Comparison of ENCODE assay signal across 1 cellular context in genomic region chr2:46385786-46386577, GRCh38.
TF ChIP-seq lines count a peak whose summit lies in the region.

No MANE protein-coding gene starts in this region.

TF ChIP-seq in HepG2, 621 proteins besides CTCF, POLR2A, EP300 and RAD21 (continued from another document):
- TF ChIP-seq, protein P1, sequence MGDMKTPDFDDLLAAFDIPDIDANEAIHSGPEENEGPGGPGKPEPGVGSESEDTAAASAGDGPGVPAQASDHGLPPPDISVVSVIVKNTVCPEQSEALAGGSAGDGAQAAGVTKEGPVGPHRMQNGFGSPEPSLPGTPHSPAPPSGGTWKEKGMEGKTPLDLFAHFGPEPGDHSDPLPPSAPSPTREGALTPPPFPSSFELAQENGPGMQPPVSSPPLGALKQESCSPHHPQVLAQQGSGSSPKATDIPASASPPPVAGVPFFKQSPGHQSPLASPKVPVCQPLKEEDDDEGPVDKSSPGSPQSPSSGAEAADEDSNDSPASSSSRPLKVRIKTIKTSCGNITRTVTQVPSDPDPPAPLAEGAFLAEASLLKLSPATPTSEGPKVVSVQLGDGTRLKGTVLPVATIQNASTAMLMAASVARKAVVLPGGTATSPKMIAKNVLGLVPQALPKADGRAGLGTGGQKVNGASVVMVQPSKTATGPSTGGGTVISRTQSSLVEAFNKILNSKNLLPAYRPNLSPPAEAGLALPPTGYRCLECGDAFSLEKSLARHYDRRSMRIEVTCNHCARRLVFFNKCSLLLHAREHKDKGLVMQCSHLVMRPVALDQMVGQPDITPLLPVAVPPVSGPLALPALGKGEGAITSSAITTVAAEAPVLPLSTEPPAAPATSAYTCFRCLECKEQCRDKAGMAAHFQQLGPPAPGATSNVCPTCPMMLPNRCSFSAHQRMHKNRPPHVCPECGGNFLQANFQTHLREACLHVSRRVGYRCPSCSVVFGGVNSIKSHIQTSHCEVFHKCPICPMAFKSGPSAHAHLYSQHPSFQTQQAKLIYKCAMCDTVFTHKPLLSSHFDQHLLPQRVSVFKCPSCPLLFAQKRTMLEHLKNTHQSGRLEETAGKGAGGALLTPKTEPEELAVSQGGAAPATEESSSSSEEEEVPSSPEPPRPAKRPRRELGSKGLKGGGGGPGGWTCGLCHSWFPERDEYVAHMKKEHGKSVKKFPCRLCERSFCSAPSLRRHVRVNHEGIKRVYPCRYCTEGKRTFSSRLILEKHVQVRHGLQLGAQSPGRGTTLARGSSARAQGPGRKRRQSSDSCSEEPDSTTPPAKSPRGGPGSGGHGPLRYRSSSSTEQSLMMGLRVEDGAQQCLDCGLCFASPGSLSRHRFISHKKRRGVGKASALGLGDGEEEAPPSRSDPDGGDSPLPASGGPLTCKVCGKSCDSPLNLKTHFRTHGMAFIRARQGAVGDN (CRISPR knock-in tag; IDR thresholded peaks at IDR 0.05), result peak; percentile 44
- TF ChIP-seq, protein P2, sequence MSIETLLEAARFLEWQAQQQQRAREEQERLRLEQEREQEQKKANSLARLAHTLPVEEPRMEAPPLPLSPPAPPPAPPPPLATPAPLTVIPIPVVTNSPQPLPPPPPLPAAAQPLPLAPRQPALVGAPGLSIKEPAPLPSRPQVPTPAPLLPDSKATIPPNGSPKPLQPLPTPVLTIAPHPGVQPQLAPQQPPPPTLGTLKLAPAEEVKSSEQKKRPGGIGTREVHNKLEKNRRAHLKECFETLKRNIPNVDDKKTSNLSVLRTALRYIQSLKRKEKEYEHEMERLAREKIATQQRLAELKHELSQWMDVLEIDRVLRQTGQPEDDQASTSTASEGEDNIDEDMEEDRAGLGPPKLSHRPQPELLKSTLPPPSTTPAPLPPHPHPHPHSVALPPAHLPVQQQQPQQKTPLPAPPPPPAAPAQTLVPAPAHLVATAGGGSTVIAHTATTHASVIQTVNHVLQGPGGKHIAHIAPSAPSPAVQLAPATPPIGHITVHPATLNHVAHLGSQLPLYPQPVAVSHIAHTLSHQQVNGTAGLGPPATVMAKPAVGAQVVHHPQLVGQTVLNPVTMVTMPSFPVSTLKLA (IDR thresholded peaks at IDR 0.05), result no peak
- TF ChIP-seq ZKSCAN5 (CRISPR knock-in tag; IDR thresholded peaks at IDR 0.05), result no peak
- peak; percentile 63 for TF ChIP-seq CEBPB (IDR thresholded peaks at IDR 0.05; ENCODE audit: borderline replicate concordance, low read depth, low read length)
- TF ChIP-seq, protein P3, sequence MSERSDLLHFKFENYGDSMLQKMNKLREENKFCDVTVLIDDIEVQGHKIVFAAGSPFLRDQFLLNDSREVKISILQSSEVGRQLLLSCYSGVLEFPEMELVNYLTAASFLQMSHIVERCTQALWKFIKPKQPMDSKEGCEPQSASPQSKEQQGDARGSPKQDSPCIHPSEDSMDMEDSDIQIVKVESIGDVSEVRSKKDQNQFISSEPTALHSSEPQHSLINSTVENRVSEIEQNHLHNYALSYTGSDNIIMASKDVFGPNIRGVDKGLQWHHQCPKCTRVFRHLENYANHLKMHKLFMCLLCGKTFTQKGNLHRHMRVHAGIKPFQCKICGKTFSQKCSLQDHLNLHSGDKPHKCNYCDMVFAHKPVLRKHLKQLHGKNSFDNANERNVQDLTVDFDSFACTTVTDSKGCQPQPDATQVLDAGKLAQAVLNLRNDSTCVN (CRISPR knock-in tag; IDR thresholded peaks at IDR 0.05; ENCODE audit: borderline replicate concordance), result no peak
- no peak for TF ChIP-seq U2AF2 (IDR thresholded peaks at IDR 0.05; ENCODE audit: low read depth, low read length)
- no peak for TF ChIP-seq HDAC1 (CRISPR knock-in tag; IDR thresholded peaks at IDR 0.05)
- no peak for TF ChIP-seq MAFK (conservative IDR thresholded peaks at IDR 0.05 in 1 of 2, IDR thresholded peaks at IDR 0.05 in 1 of 2; ENCODE audit: low read length in 2 of 2)
- no peak for TF ChIP-seq ZNF709 (CRISPR knock-in tag; IDR thresholded peaks at IDR 0.05)
- no peak for TF ChIP-seq MEIS2 (CRISPR knock-in tag; IDR thresholded peaks at IDR 0.05)
- TF ChIP-seq HNF1A (IDR thresholded peaks at IDR 0.05; ENCODE audit: low read depth), result no peak
- TF ChIP-seq HNF1A (CRISPR knock-in tag; IDR thresholded peaks at IDR 0.05; ENCODE audit: borderline replicate concordance), result no peak
- TF ChIP-seq ZBTB49 (CRISPR knock-in tag; IDR thresholded peaks at IDR 0.05; ENCODE audit: borderline replicate concordance), result no peak
- TF ChIP-seq MED8 (CRISPR knock-in tag; IDR thresholded peaks at IDR 0.05; ENCODE audit: insufficient replicate concordance), result no peak
- TF ChIP-seq ZNF543 (CRISPR knock-in tag; IDR thresholded peaks at IDR 0.05), result no peak
- TF ChIP-seq SIX4 (CRISPR knock-in tag; IDR thresholded peaks at IDR 0.05), result no peak
- no peak for TF ChIP-seq FOSL1 (CRISPR knock-in tag; IDR thresholded peaks at IDR 0.05; ENCODE audit: borderline replicate concordance)
- no peak for TF ChIP-seq KLF6 (CRISPR knock-in tag; IDR thresholded peaks at IDR 0.05)
- TF ChIP-seq ZNF337 (CRISPR knock-in tag; IDR thresholded peaks at IDR 0.05; ENCODE audit: borderline replicate concordance, low read depth), result no peak
- TF ChIP-seq, protein P4, sequence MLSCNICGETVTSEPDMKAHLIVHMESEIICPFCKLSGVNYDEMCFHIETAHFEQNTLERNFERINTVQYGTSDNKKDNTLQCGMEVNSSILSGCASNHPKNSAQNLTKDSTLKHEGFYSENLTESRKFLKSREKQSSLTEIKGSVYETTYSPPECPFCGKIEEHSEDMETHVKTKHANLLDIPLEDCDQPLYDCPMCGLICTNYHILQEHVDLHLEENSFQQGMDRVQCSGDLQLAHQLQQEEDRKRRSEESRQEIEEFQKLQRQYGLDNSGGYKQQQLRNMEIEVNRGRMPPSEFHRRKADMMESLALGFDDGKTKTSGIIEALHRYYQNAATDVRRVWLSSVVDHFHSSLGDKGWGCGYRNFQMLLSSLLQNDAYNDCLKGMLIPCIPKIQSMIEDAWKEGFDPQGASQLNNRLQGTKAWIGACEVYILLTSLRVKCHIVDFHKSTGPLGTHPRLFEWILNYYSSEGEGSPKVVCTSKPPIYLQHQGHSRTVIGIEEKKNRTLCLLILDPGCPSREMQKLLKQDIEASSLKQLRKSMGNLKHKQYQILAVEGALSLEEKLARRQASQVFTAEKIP (CRISPR knock-in tag; IDR thresholded peaks at IDR 0.05; ENCODE audit: borderline replicate concordance), result no peak
